In genomic region chr2:198375073-198375430, GRCh38 we compare ENCODE assay signal across 1 cellular context.
TF ChIP-seq lines count a peak whose summit lies in the region.

No MANE protein-coding gene starts in this region.

TF ChIP-seq in GM23338, 12 proteins besides CTCF, POLR2A, EP300 and RAD21 (continued from another document):
- TF ChIP-seq REST (IDR thresholded peaks at IDR 0.05; ENCODE audit: unreplicated experiment) (no peak), NANOG (IDR thresholded peaks at IDR 0.05; ENCODE audit: borderline replicate concordance) (no peak)
